11 cellular contexts compared by ENCODE assay signal in genomic region chr1:21268281-21269239, GRCh38. TPM values are rescaled to one million over a fixed set of nuclear protein-coding genes. Genes with fewer than 3 reads are reported as not detected.
DNase-seq lines count a peak whose midpoint lies in the region; ATAC-seq and TF ChIP-seq lines count a peak whose summit lies in the region.
"Had no signal": no experiment of that assay in that cellular context is flagged by ENCODE, and none has a peak within 500 bp of the region (broad histone marks: within the 10 kb centered on the region; RNA-seq: fewer than 3 reads in every experiment).

No MANE protein-coding gene starts in this region.

- peak overlapping the region; percentile 17 to 83 for H3K27ac Mint-ChIP-seq in stimulated activated naive CD8-positive, alpha-beta T cell treated with anti-CD3 and anti-CD28 coated beads, Interleukin-15, amount 100 ng/mL, for 72 hours
- H3K27ac Mint-ChIP-seq: activated CD4-positive, alpha-beta T cell treated with anti-CD3 and anti-CD28 coated beads for 36 hours; natural killer cell treated with Interleukin-12 subunit alpha and Interleukin-12 subunit beta and Interleukin-15 and Interleukin-18, amount 100 ng/mL, for 72 hours had no signal

- H3K27ac ChIP-seq in right atrium auricular region = peak overlapping the region; percentile 78 to 98
- H3K27ac ChIP-seq: SJSA1 had no signal

- no peaks in the 10 kb centered on the region for H3K9me3 ChIP-seq in right atrium auricular region
- H3K9me3 ChIP-seq: SJSA1 had no signal

- ATAC-seq in stimulated activated naive CD8-positive, alpha-beta T cell treated with anti-CD3 and anti-CD28 coated beads, Interleukin-15, amount 100 ng/mL, for 72 hours = no peak
- ATAC-seq: activated CD4-positive, alpha-beta T cell treated with anti-CD3 and anti-CD28 coated beads for 36 hours; natural killer cell treated with Interleukin-12 subunit alpha and Interleukin-12 subunit beta and Interleukin-15 and Interleukin-18, amount 100 ng/mL, for 72 hours had no signal

- peak; percentile 23; the same call in 1 of the 2 replicates for TF ChIP-seq RAD21 in Ishikawa (IDR thresholded peaks at IDR 0.05; ENCODE audit: low read depth)

- no peaks in the 10 kb centered on the region for H3K27me3 ChIP-seq in right atrium auricular region
- H3K27me3 ChIP-seq: SJSA1 had no signal

- H3K9me3 Mint-ChIP-seq in stimulated activated naive CD8-positive, alpha-beta T cell treated with anti-CD3 and anti-CD28 coated beads, Interleukin-15, amount 100 ng/mL, for 72 hours = no peaks in the 10 kb centered on the region
- H3K9me3 Mint-ChIP-seq: natural killer cell treated with Interleukin-12 subunit alpha and Interleukin-12 subunit beta and Interleukin-15 and Interleukin-18, amount 100 ng/mL, for 72 hours had no signal

- no peaks in the 10 kb centered on the region for H3K27me3 Mint-ChIP-seq in stimulated activated naive CD8-positive, alpha-beta T cell treated with anti-CD3 and anti-CD28 coated beads, Interleukin-15, amount 100 ng/mL, for 72 hours
- H3K27me3 Mint-ChIP-seq: activated CD4-positive, alpha-beta T cell treated with anti-CD3 and anti-CD28 coated beads for 36 hours; natural killer cell treated with Interleukin-12 subunit alpha and Interleukin-12 subunit beta and Interleukin-15 and Interleukin-18, amount 100 ng/mL, for 72 hours had no signal

- DNase-seq in NCI-H774 (lab: John Stamatoyannopoulos, UW) (peak; percentile 52), right atrium auricular region (ENCODE audit: low spot score) (no peak), HuH-7 (ENCODE audit: low spot score) (no peak), SK-N-DZ (ENCODE audit: low spot score) (no peak)
- DNase-seq in stimulated activated naive CD8-positive, alpha-beta T cell treated with anti-CD3 and anti-CD28 coated beads, Interleukin-15, amount 100 ng/mL, for 72 hours = no peak
- no peak for DNase-seq in activated effector memory CD4-positive, alpha-beta T cell treated with anti-CD3 and anti-CD28 coated beads, Interleukin-2, amount 50 U/mL, for 16 hours
- DNase-seq in stimulated activated CD4-positive, alpha-beta T cell treated with anti-CD3 and anti-CD28 coated beads, Interleukin-4, amount 100 ng/mL, for 1 hour = no peak
- DNase-seq: activated CD4-positive, alpha-beta T cell treated with anti-CD3 and anti-CD28 coated beads for 36 hours had no signal

- H3K36me3 ChIP-seq in right atrium auricular region = peaks cover 71% of the 10 kb centered on the region

- peak in 1 of 2 donors; percentile 30 for TF ChIP-seq CTCF in right atrium auricular region (IDR thresholded peaks at IDR 0.05)

- peak; percentile 87 for TF ChIP-seq EP300 in Ishikawa (IDR thresholded peaks at IDR 0.05; ENCODE audit: borderline replicate concordance)

- no peak overlapping the region for H3K4me3 ChIP-seq in right atrium auricular region
- H3K4me3 ChIP-seq: SJSA1 had no signal

- peaks cover 2 to 70% of the 10 kb centered on the region in 2 donors for H3K4me1 ChIP-seq in right atrium auricular region

- no peak overlapping the region for H3K4me3 Mint-ChIP-seq in stimulated activated naive CD8-positive, alpha-beta T cell treated with anti-CD3 and anti-CD28 coated beads, Interleukin-15, amount 100 ng/mL, for 72 hours
- H3K4me3 Mint-ChIP-seq: activated CD4-positive, alpha-beta T cell treated with anti-CD3 and anti-CD28 coated beads for 36 hours; natural killer cell treated with Interleukin-12 subunit alpha and Interleukin-12 subunit beta and Interleukin-15 and Interleukin-18, amount 100 ng/mL, for 72 hours had no signal

- H3K4me1 Mint-ChIP-seq in stimulated activated naive CD8-positive, alpha-beta T cell treated with anti-CD3 and anti-CD28 coated beads, Interleukin-15, amount 100 ng/mL, for 72 hours = peaks cover 44% of the 10 kb centered on the region

TF ChIP-seq in Ishikawa, 13 proteins besides CTCF, POLR2A, EP300 and RAD21:
- peak; percentile 96 for TF ChIP-seq TEAD4 (IDR thresholded peaks at IDR 0.05)
- TF ChIP-seq REST (IDR thresholded peaks at IDR 0.05; ENCODE audit: low read depth) = no peak
- peak; percentile 81 for TF ChIP-seq EGR1 (IDR thresholded peaks at IDR 0.05)
- no peak for TF ChIP-seq TAF1 (IDR thresholded peaks at IDR 0.05; ENCODE audit: low read depth)
- TF ChIP-seq TCF12 (IDR thresholded peaks at IDR 0.05; ENCODE audit: low read depth) = peak; percentile 90
- no peak for TF ChIP-seq CEBPB (IDR thresholded peaks at IDR 0.05)
- no peak for TF ChIP-seq USF1 (IDR thresholded peaks at IDR 0.05)
- TF ChIP-seq MAX (IDR thresholded peaks at IDR 0.05) = peak; percentile 67
- TF ChIP-seq NFIC (IDR thresholded peaks at IDR 0.05) = peak; percentile 95
- TF ChIP-seq YY1 (IDR thresholded peaks at IDR 0.05; ENCODE audit: low read depth) = no peak
- peak; percentile 50; the same call in 1 of the 2 replicates for TF ChIP-seq FOXM1 (IDR thresholded peaks at IDR 0.05; ENCODE audit: borderline replicate concordance, low read depth)

RNA-seq across cellular contexts. Expression of gene ECE1, which starts 21.7 kb away (rescaled TPM):
- total RNA-seq in right atrium auricular region = 100 to 1,000 TPM in 1 of 2 donors, 10 to 100 TPM in 1; 83.7 to 152 TPM
- polyA plus RNA-seq in SK-N-DZ (2014; cell fraction: cytosol; rRNA removed) = 17.4 and 17.5 TPM in 2 replicates
- polyA plus RNA-seq in SK-N-DZ (2014; cell fraction: nucleus; rRNA removed) = 6.6 and 9.1 TPM in 2 replicates
